Comparison of ENCODE assay signal across 13 cellular contexts in the genomic region with DNA sequence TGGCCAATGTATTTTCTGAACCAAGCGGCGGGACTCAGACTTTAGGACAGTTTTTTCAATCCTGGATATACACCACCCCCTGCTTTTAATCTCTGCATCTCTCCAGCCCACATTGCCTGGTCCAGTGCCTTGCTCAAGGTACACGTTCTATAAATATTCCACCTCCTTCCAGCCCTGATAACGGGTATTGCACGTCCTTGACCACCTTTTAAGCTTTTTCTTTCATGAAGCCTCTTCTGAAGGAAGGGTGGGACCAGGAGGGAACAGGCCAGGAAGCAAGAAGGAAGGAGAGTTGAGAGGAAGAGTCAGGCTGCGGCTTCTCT. TPM values are rescaled to one million over a fixed set of nuclear protein-coding genes. Genes with fewer than 3 reads are reported as not detected.
DNase-seq lines count a peak whose midpoint lies in the region; ATAC-seq and TF ChIP-seq lines count a peak whose summit lies in the region.
"Had no signal": no experiment of that assay in that cellular context is flagged by ENCODE, and none has a peak within 500 bp of the region (broad histone marks: within the 10 kb centered on the region; RNA-seq: fewer than 3 reads in every experiment).

No MANE protein-coding gene starts in this region.

- intact Hi-C loops in lower lobe of right lung (cut with DNase I): no loop called here

- no peaks in the 10 kb centered on the region for H3K9me3 ChIP-seq in lower lobe of right lung
- no peaks in the 10 kb centered on the region for H3K9me3 ChIP-seq in suprapubic skin

- H3K27ac ChIP-seq in cingulate gyrus (ENCODE audit: low read depth, low read length): peak overlapping the region; percentile 89
- H3K27ac ChIP-seq in lower lobe of right lung: peak overlapping the region; percentile 90
- H3K27ac ChIP-seq in suprapubic skin: peak overlapping the region; percentile 94

- H3K4me3 ChIP-seq in lower lobe of right lung: peak overlapping the region; percentile 60
- H3K4me3 ChIP-seq in suprapubic skin: peak overlapping the region; percentile 70

- peaks cover 47% of the 10 kb centered on the region for H3K4me1 ChIP-seq in lower lobe of right lung
- H3K4me1 ChIP-seq in suprapubic skin: peaks cover 68% of the 10 kb centered on the region

- TF ChIP-seq EP300 in suprapubic skin (IDR thresholded peaks at IDR 0.05): no peak

- ATAC-seq in lower lobe of right lung (no peak), GM18868 (IDR thresholded peaks at IDR 0.05; ENCODE audit: unreplicated experiment) (no peak), HG03025 (IDR thresholded peaks at IDR 0.05; ENCODE audit: low FRiP score, unreplicated experiment) (no peak)

- WGBS in suprapubic skin: 50% methylated on average over 6 of the region's 6 CpGs

- DNase-seq in NCI-H226 (peak; percentile 49), lower lobe of right lung (no peak), suprapubic skin (ENCODE audit: low spot score in 2 of 2) (no peak), Kasumi-1 (lab: John Stamatoyannopoulos, UW) (no peak), amygdala (lab: John Stamatoyannopoulos, UW) (no peak)
- DNase-seq: activated T-cell treated with anti-CD3 and anti-CD28 coated beads, Interleukin-2, amount 50 U/mL, for 1 hour; effector memory CD4-positive, alpha-beta T cell; NCI-H446; stimulated activated CD4-positive, alpha-beta T cell treated with anti-CD3 and anti-CD28 coated beads, Interleukin-4, amount 100 ng/mL, for 4 hours; T-helper 2 cell had no signal

- H3K27me3 ChIP-seq in lower lobe of right lung (ENCODE audit: low read depth): no peaks in the 10 kb centered on the region
- no peaks in the 10 kb centered on the region for H3K27me3 ChIP-seq in suprapubic skin

- H3K36me3 ChIP-seq in lower lobe of right lung (peaks cover 28% of the 10 kb centered on the region), suprapubic skin (peaks cover 19% of the 10 kb centered on the region)

- no peak for TF ChIP-seq CTCF in lower lobe of right lung (IDR thresholded peaks at IDR 0.05)
- TF ChIP-seq CTCF in suprapubic skin (IDR thresholded peaks at IDR 0.05): no peak

- no peak for TF ChIP-seq POLR2A in suprapubic skin (IDR thresholded peaks at IDR 0.05)

RNA-seq across cellular contexts. Expression of gene S100A16, which starts 3.4 kb away (rescaled TPM):
- total RNA-seq in lower lobe of right lung (52.3 TPM), suprapubic skin (100 to 1,000 TPM; 133 to 668 (median 414) TPM)

RNA-seq across cellular contexts. Expression of gene S100A14, which starts 6.6 kb away (rescaled TPM):
- total RNA-seq in lower lobe of right lung (138 TPM), suprapubic skin (100 to 1,000 TPM; 252 to 555 (median 445) TPM)

RNA-seq across cellular contexts. Expression of gene S100A13, which starts 17.8 kb away (rescaled TPM):
- total RNA-seq in lower lobe of right lung (83.0 TPM), suprapubic skin (10 to 100 TPM; 28.0 to 55.4 (median 43.1) TPM)

RNA-seq across cellular contexts. Expression of gene S100A1, which starts 18.7 kb away (rescaled TPM):
- total RNA-seq in lower lobe of right lung: 0.71 TPM
- 10 to 100 TPM; 17.9 to 33.2 (median 21.1) TPM for total RNA-seq in suprapubic skin

RNA-seq across cellular contexts. Expression of gene CHTOP, which starts 24.3 kb away (rescaled TPM):
- total RNA-seq in lower lobe of right lung (72.2 TPM), suprapubic skin (10 to 100 TPM; 56.8 to 78.1 (median 58.2) TPM)
